In the genomic region with DNA sequence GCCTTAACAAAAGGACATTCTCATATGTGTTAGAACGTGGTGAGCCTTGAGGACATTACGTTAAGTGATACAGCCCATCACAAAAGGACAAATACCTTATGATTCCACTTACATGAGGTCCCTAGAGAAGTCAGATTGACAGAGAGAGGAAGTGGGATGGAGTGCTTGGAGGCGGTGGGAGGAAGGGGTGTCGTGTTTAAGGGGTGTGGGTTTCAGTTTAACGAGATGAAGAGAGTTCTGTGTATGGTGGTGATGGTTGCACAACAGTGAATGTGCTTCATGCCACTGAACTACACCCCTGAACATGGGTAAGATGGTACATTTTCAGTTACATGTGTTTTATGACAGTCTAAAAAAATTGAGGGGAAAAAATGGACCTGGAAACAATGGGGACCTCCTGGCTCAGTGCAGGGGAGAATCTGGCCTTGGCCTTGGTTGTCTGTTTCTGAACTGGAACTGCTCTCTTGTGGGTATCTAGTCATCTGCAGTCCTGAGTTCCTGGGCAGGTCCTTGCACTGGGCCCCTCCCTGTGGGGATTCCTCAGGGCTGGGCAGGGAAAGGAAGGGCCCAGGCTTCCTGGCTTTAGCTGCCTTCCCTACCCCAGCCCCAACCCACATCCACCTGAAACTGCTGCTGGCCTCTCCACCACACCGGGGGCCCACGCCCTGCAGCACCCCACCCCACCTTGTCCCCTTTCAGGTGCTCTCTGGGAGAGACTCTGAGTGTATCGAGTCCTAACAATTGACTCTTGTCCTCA, we compare ENCODE assay signal across 9 cellular contexts. TPM values are rescaled to one million over a fixed set of nuclear protein-coding genes. Genes with fewer than 3 reads are reported as not detected.
DNase-seq lines count a peak whose midpoint lies in the region; ATAC-seq and TF ChIP-seq lines count a peak whose summit lies in the region.
"Had no signal": no experiment of that assay in that cellular context is flagged by ENCODE, and none has a peak within 500 bp of the region (broad histone marks: within the 10 kb centered on the region; RNA-seq: fewer than 3 reads in every experiment).

No MANE protein-coding gene starts in this region.

- H3K4me3 ChIP-seq in SK-N-SH (ENCODE audit: low read depth in 2 of 2, low read length in 1 of 2) (no peak overlapping the region), heart left ventricle (no peak overlapping the region)

- no peak overlapping the region for H2AFZ ChIP-seq in SK-N-SH (ENCODE audit: low read depth)

- TF ChIP-seq CTCF in SK-N-SH (IDR thresholded peaks at IDR 0.05) (no peak), heart left ventricle (IDR thresholded peaks at IDR 0.05) (no peak)

- WGBS in SK-N-SH (ENCODE audit: low lambda C conversion rate): 87% methylated on average over 7 of the region's 8 CpGs
- WGBS in heart left ventricle, 4 donors: 50 to 58% (median 55%) methylated on average over 8 of the region's 8 CpGs

- ATAC-seq in SK-N-SH treated with all-trans-retinoic acid at 6 μM for 48 hours (peak; percentile 54), heart left ventricle (peak in 3 of 4 donors; percentile 59 to 74 (median 61)), HG03521 (IDR thresholded peaks at IDR 0.05; ENCODE audit: unreplicated experiment) (no peak), HG03571 (IDR thresholded peaks at IDR 0.05; ENCODE audit: unreplicated experiment) (no peak)

- peaks cover 8% of the 10 kb centered on the region for H3F3A ChIP-seq in SK-N-SH (replicated peaks; ENCODE audit: insufficient read depth)

- TF ChIP-seq EP300 in SK-N-SH (IDR thresholded peaks at IDR 0.05; ENCODE audit: borderline replicate concordance in 1 of 2, low read depth in 1 of 2, low read length in 1 of 2): no peak

- peaks cover 84% of the 10 kb centered on the region; the same call in 1 of the 2 replicates for H3K79me2 ChIP-seq in SK-N-SH (ENCODE audit: insufficient read depth)

- H3K4me2 ChIP-seq in SK-N-SH: no peak overlapping the region

- POLR2A ChIA-PET in SK-N-SH (lab: Yijun Ruan, JAX): no interaction called here

- H3K9me2 ChIP-seq in SK-N-SH: no peaks in the 10 kb centered on the region

- no peaks in the 10 kb centered on the region for H3K9me3 ChIP-seq in SK-N-SH
- H3K9me3 ChIP-seq in heart left ventricle: no peaks in the 10 kb centered on the region
- H3K9me3 ChIP-seq: neutrophil had no signal

- H3K36me3 ChIP-seq in SK-N-SH (replicated peaks in 1 of 2; ENCODE audit: control insufficient read depth in 1 of 2, insufficient read depth in 2 of 2, low read length in 1 of 2): peaks cover 4 to 25% of the 10 kb centered on the region in 2 experiments
- peaks cover 0 to 42% (median 34%) of the 10 kb centered on the region in 9 donors for H3K36me3 ChIP-seq in heart left ventricle

- no peaks in the 10 kb centered on the region for H4K20me1 ChIP-seq in SK-N-SH (ENCODE audit: insufficient read depth)

- intact Hi-C loops in heart left ventricle (cut with DNase I): no loop called here

- H3K27ac ChIP-seq in SK-N-SH (ENCODE audit: low read depth in 2 of 2, low read length in 1 of 2) (no peak overlapping the region), heart left ventricle (peak overlapping the region; percentile 33 to 77 (median 59)), substantia nigra (ENCODE audit: low read depth, low read length, poor library complexity, severe bottlenecking) (peak overlapping the region; percentile 79)
- H3K27ac ChIP-seq: neutrophil had no signal

- H3K27me3 ChIP-seq in SK-N-SH (ENCODE audit: insufficient read depth): no peaks in the 10 kb centered on the region
- H3K27me3 ChIP-seq in heart left ventricle: no peaks in the 10 kb centered on the region
- H3K27me3 ChIP-seq: neutrophil had no signal

- DNase-seq in SK-N-SH (no peak), UCSD-AML1 (lab: John Stamatoyannopoulos, UW; ENCODE audit: unreplicated experiment) (peak; percentile 37), heart left ventricle (no peak), substantia nigra (lab: John Stamatoyannopoulos, UW) (no peak), putamen (ENCODE audit: low spot score) (no peak)

- TF ChIP-seq RAD21 in SK-N-SH (IDR thresholded peaks at IDR 0.05; ENCODE audit: low read length): no peak

- H3K9ac ChIP-seq in SK-N-SH: no peak overlapping the region

- TF ChIP-seq POLR2A in heart left ventricle (IDR thresholded peaks at IDR 0.05): peak in 1 of 2 donors; percentile 28

- peaks cover 5 to 7% of the 10 kb centered on the region in 2 experiments; a peak in 2 of 4 replicates for H3K4me1 ChIP-seq in SK-N-SH (ENCODE audit: control insufficient read depth in 1 of 2, insufficient read depth in 2 of 2, low read depth in 1 of 2, low read length in 1 of 2)
- peaks cover 4 to 67% (median 41%) of the 10 kb centered on the region in 12 donors for H3K4me1 ChIP-seq in heart left ventricle

- CTCF ChIA-PET in SK-N-SH (lab: Yijun Ruan, JAX): interaction anchor here (1.0 to 1.5 kb wide), 3 partner anchors 21 to 28 kb away, joined by 3 to 5 read pairs (median 3); no protein-coding TSS in a partner anchor

TF ChIP-seq in SK-N-SH treated with all-trans-retinoic acid at 6 μM for 48 hours, 23 proteins besides CTCF, POLR2A, EP300 and RAD21:
- TF ChIP-seq RARB (CRISPR knock-in tag; IDR thresholded peaks at IDR 0.05): no peak
- TF ChIP-seq ARNTL (CRISPR knock-in tag; IDR thresholded peaks at IDR 0.05; ENCODE audit: borderline replicate concordance, low read depth): no peak
- no peak for TF ChIP-seq ISL1 (CRISPR knock-in tag; IDR thresholded peaks at IDR 0.05)

TF ChIP-seq in SK-N-SH, 30 proteins besides CTCF, POLR2A, EP300 and RAD21 (continues in another document):
- no peak for TF ChIP-seq PBX3 (IDR thresholded peaks at IDR 0.05)
- no peak for TF ChIP-seq USF2 (IDR thresholded peaks at IDR 0.05; ENCODE audit: borderline replicate concordance, low read depth, low read length)
- TF ChIP-seq RXRA (IDR thresholded peaks at IDR 0.05; ENCODE audit: borderline replicate concordance, low read depth): no peak
- no peak for TF ChIP-seq FOXM1 (IDR thresholded peaks at IDR 0.05; ENCODE audit: low read depth)
- no peak for TF ChIP-seq RCOR1 (IDR thresholded peaks at IDR 0.05; ENCODE audit: low read length)
- TF ChIP-seq TEAD4 (IDR thresholded peaks at IDR 0.05; ENCODE audit: borderline replicate concordance, insufficient read depth): no peak

RNA-seq across cellular contexts. Expression of gene LRRC8A, which starts 17.8 kb away (rescaled TPM):
- polyA plus RNA-seq in SK-N-SH (2012; rRNA removed) (28.6 and 30.4 TPM in 2 replicates), heart left ventricle (10 to 100 TPM; 15.8 to 62.3 TPM)
- 17.5 and 25.6 TPM in 2 replicates for polyA plus RNA-seq in SK-N-SH (2012; cell fraction: cytosol; rRNA removed)
- 20.1 and 21.2 TPM in 2 replicates for polyA plus RNA-seq in SK-N-SH (2012; cell fraction: nucleus; rRNA removed)
- total RNA-seq in heart left ventricle: 10 to 100 TPM; 16.2 to 76.4 (median 28.8) TPM

RNA-seq across cellular contexts. Expression of gene KYAT1, which starts 18.0 kb away (rescaled TPM):
- polyA plus RNA-seq in SK-N-SH (2012; rRNA removed) (9.4 and 13.3 TPM in 2 replicates), heart left ventricle (10 to 100 TPM; 11.5 to 12.6 TPM)
- 5.8 and 7.4 TPM in 2 replicates for polyA plus RNA-seq in SK-N-SH (2012; cell fraction: cytosol; rRNA removed)
- 44.4 and 51.5 TPM in 2 replicates for polyA plus RNA-seq in SK-N-SH (2012; cell fraction: nucleus; rRNA removed)
- total RNA-seq in heart left ventricle: 10 to 100 TPM in 7 of 9 donors, 1 to 10 TPM in 2; 9.5 to 16.7 (median 13.4) TPM

RNA-seq across cellular contexts. Expression of gene PHYHD1, which starts 21.0 kb away (rescaled TPM):
- 0.19 TPM in 1 of 2 replicates, not detected in the other for polyA plus RNA-seq in SK-N-SH (2012; rRNA removed)
- not detected in 2 replicates for polyA plus RNA-seq in SK-N-SH (2012; cell fraction: cytosol; rRNA removed)
- 0.26 and 0.49 TPM in 2 replicates for polyA plus RNA-seq in SK-N-SH (2012; cell fraction: nucleus; rRNA removed)
- 10 to 100 TPM; 14.0 to 49.0 (median 27.3) TPM for total RNA-seq in heart left ventricle
- polyA plus RNA-seq in heart left ventricle: 10 to 100 TPM; 24.2 to 41.5 TPM

RNA-seq across cellular contexts. Expression of gene DOLK, which starts 47.7 kb away (rescaled TPM):
- polyA plus RNA-seq in SK-N-SH (2012; rRNA removed) (23.1 and 31.7 TPM in 2 replicates), heart left ventricle (10 to 100 TPM in 1 of 2 donors, 1 to 10 TPM in 1; 7.8 to 15.6 TPM)
- polyA plus RNA-seq in SK-N-SH (2012; cell fraction: cytosol; rRNA removed): 15.8 and 23.1 TPM in 2 replicates
- polyA plus RNA-seq in SK-N-SH (2012; cell fraction: nucleus; rRNA removed): 12.1 and 15.0 TPM in 2 replicates
- total RNA-seq in heart left ventricle: 10 to 100 TPM in 6 of 9 donors, 1 to 10 TPM in 3; 8.2 to 14.8 (median 10.6) TPM

RNA-seq across cellular contexts. Expression of gene NUP188, which starts 47.8 kb away (rescaled TPM):
- polyA plus RNA-seq in SK-N-SH (2012; rRNA removed) (41.5 and 49.5 TPM in 2 replicates), heart left ventricle (10 to 100 TPM; 10.6 to 35.1 TPM)
- polyA plus RNA-seq in SK-N-SH (2012; cell fraction: cytosol; rRNA removed): 19.7 and 29.6 TPM in 2 replicates
- 74.3 and 77.1 TPM in 2 replicates for polyA plus RNA-seq in SK-N-SH (2012; cell fraction: nucleus; rRNA removed)
- total RNA-seq in heart left ventricle: 10 to 100 TPM; 15.1 to 30.4 (median 22.6) TPM

Comparison
In these comparisons a context has a peak if more than half of its experiments do, and no peak if none do; other contexts are left out.
1. ATAC-seq: peak in SK-N-SH treated with all-trans-retinoic acid at 6 μM for 48 hours (single experiment) and heart left ventricle (3 of 4); none in HG03521 (single experiment) and HG03571 (single experiment).
2. H3K27ac ChIP-seq: peak in heart left ventricle (12 of 12) and substantia nigra (single experiment); none in SK-N-SH (0 of 2).
3. RNA of gene PHYHD1, which starts 21.0 kb away (polyA plus RNA-seq): 24.2 to 41.5 TPM in heart left ventricle; 0.19 to 0.49 TPM in SK-N-SH; every median in the first group is over 10 times any median in the second.